Comparison of ENCODE assay signal across 18 cellular contexts in genomic region chr5:135985946-135986345, GRCh38. TPM values are rescaled to one million over a fixed set of nuclear protein-coding genes. Genes with fewer than 3 reads are reported as not detected.
"Had no signal": no experiment of that assay in that cellular context is flagged by ENCODE, and none has a peak within 500 bp of the region (broad histone marks: within the 10 kb centered on the region; RNA-seq: fewer than 3 reads in every experiment).

No MANE protein-coding gene starts in this region.

- H3K9me3 Mint-ChIP-seq: activated CD4-positive, alpha-beta T cell treated with anti-CD3 and anti-CD28 coated beads, Interleukin-2, amount 10 ng/mL, durations not matched to agents 24 days and 14 days; activated naive CD8-positive, alpha-beta T cell treated with anti-CD3 and anti-CD28 coated beads, Interleukin-2, amount 50 U/mL, for 24 hours; activated T-helper 1 cell treated with anti-CD3 and anti-CD28 coated beads, Interleukin-12 subunit alpha, Interleukin-12 subunit beta, Interleukin-2, Interleukin-4 antibody, amounts not matched to agents 30 ng/mL and 10 ng/mL and 1 ng/mL, durations not matched to agents 14 hours and 24 hours and 36 hours; natural killer cell treated with Interleukin-12 subunit alpha and Interleukin-12 subunit beta and Interleukin-15 and Interleukin-18, amount 100 ng/mL, for 72 hours had no signal

- H3K27ac Mint-ChIP-seq: activated CD4-positive, alpha-beta T cell treated with anti-CD3 and anti-CD28 coated beads, Interleukin-2, amount 10 ng/mL, durations not matched to agents 24 days and 14 days; activated naive CD8-positive, alpha-beta T cell treated with anti-CD3 and anti-CD28 coated beads, Interleukin-2, amount 50 U/mL, for 24 hours; activated T-helper 1 cell treated with anti-CD3 and anti-CD28 coated beads, Interleukin-12 subunit alpha, Interleukin-12 subunit beta, Interleukin-2, Interleukin-4 antibody, amounts not matched to agents 30 ng/mL and 10 ng/mL and 1 ng/mL, durations not matched to agents 14 hours and 24 hours and 36 hours; endodermal cell; immature natural killer cell; natural killer cell treated with Interleukin-12 subunit alpha and Interleukin-12 subunit beta and Interleukin-15 and Interleukin-18, amount 100 ng/mL, for 72 hours; T-cell; WTC11 had no signal

- H3K27me3 ChIP-seq: transverse colon had no signal

- H3K4me1 Mint-ChIP-seq: activated CD4-positive, alpha-beta T cell treated with anti-CD3 and anti-CD28 coated beads, Interleukin-2, amount 10 ng/mL, durations not matched to agents 24 days and 14 days; activated naive CD8-positive, alpha-beta T cell treated with anti-CD3 and anti-CD28 coated beads, Interleukin-2, amount 50 U/mL, for 24 hours; endodermal cell; immature natural killer cell; T-cell; WTC11 had no signal

- H3K36me3 Mint-ChIP-seq: immature natural killer cell; natural killer cell treated with Interleukin-12 subunit alpha and Interleukin-12 subunit beta and Interleukin-15 and Interleukin-18, amount 100 ng/mL, for 72 hours; T-cell; WTC11 had no signal

- DNase-seq: activated CD4-positive, alpha-beta T cell treated with anti-CD3 and anti-CD28 coated beads, Interleukin-2, amount 10 ng/mL, durations not matched to agents 24 days and 14 days; activated naive CD4-positive, alpha-beta T cell; activated naive CD8-positive, alpha-beta T cell treated with anti-CD3 and anti-CD28 coated beads, Interleukin-2, amount 50 U/mL, for 24 hours; caudate nucleus; immature natural killer cell; occipital lobe; stimulated activated CD4-positive, alpha-beta T cell treated with anti-CD3 and anti-CD28 coated beads, Interleukin-15, amount 100 ng/mL, for 24 hours; stimulated activated CD4-positive, alpha-beta T cell treated with anti-CD3 and anti-CD28 coated beads, Interleukin-4, amount 100 ng/mL, for 4 hours; T-cell; T1000; transverse colon had no signal

- H3K4me3 Mint-ChIP-seq: activated CD4-positive, alpha-beta T cell treated with anti-CD3 and anti-CD28 coated beads, Interleukin-2, amount 10 ng/mL, durations not matched to agents 24 days and 14 days; activated naive CD8-positive, alpha-beta T cell treated with anti-CD3 and anti-CD28 coated beads, Interleukin-2, amount 50 U/mL, for 24 hours; activated T-helper 1 cell treated with anti-CD3 and anti-CD28 coated beads, Interleukin-12 subunit alpha, Interleukin-12 subunit beta, Interleukin-2, Interleukin-4 antibody, amounts not matched to agents 30 ng/mL and 10 ng/mL and 1 ng/mL, durations not matched to agents 14 hours and 24 hours and 36 hours; endodermal cell; immature natural killer cell; natural killer cell treated with Interleukin-12 subunit alpha and Interleukin-12 subunit beta and Interleukin-15 and Interleukin-18, amount 100 ng/mL, for 72 hours; T-cell; WTC11 had no signal

- ATAC-seq: activated naive CD8-positive, alpha-beta T cell treated with anti-CD3 and anti-CD28 coated beads, Interleukin-2, amount 50 U/mL, for 24 hours; esophagus mucosa; natural killer cell treated with Interleukin-12 subunit alpha and Interleukin-12 subunit beta and Interleukin-15 and Interleukin-18, amount 100 ng/mL, for 72 hours; T-cell; WTC11 had no signal

- H3K4me1 ChIP-seq: prostate gland had no signal

- H3K36me3 ChIP-seq: prostate gland, transverse colon had no signal

- H3K4me3 ChIP-seq: prostate gland, SK-N-MC, transverse colon had no signal

- H3K27ac ChIP-seq: prostate gland, SK-N-MC had no signal

- H3K9me3 ChIP-seq: prostate gland, transverse colon had no signal

RNA-seq across cellular contexts. Expression of gene LECT2, which starts 31.2 kb away (rescaled TPM):
- total RNA-seq: activated CD4-positive, alpha-beta T cell treated with anti-CD3 and anti-CD28 coated beads, Interleukin-2, amount 10 ng/mL, durations not matched to agents 24 days and 14 days; activated T-helper 1 cell treated with anti-CD3 and anti-CD28 coated beads, Interleukin-12 subunit alpha, Interleukin-12 subunit beta, Interleukin-2, Interleukin-4 antibody, amounts not matched to agents 30 ng/mL and 10 ng/mL and 1 ng/mL, durations not matched to agents 14 hours and 24 hours and 36 hours; endodermal cell; esophagus mucosa; natural killer cell treated with Interleukin-12 subunit alpha and Interleukin-12 subunit beta and Interleukin-15 and Interleukin-18, amount 100 ng/mL, for 72 hours; occipital lobe; prostate gland; T-cell; transverse colon; WTC11 had no signal
- polyA plus RNA-seq: immature natural killer cell had no signal

RNA-seq across cellular contexts. Expression of gene TGFBI, which starts 42.8 kb away (rescaled TPM):
- total RNA-seq: activated CD4-positive, alpha-beta T cell treated with anti-CD3 and anti-CD28 coated beads, Interleukin-2, amount 10 ng/mL, durations not matched to agents 24 days and 14 days; activated T-helper 1 cell treated with anti-CD3 and anti-CD28 coated beads, Interleukin-12 subunit alpha, Interleukin-12 subunit beta, Interleukin-2, Interleukin-4 antibody, amounts not matched to agents 30 ng/mL and 10 ng/mL and 1 ng/mL, durations not matched to agents 14 hours and 24 hours and 36 hours; natural killer cell treated with Interleukin-12 subunit alpha and Interleukin-12 subunit beta and Interleukin-15 and Interleukin-18, amount 100 ng/mL, for 72 hours had no signal
